20 cellular contexts compared by ENCODE assay signal in the genomic region with DNA sequence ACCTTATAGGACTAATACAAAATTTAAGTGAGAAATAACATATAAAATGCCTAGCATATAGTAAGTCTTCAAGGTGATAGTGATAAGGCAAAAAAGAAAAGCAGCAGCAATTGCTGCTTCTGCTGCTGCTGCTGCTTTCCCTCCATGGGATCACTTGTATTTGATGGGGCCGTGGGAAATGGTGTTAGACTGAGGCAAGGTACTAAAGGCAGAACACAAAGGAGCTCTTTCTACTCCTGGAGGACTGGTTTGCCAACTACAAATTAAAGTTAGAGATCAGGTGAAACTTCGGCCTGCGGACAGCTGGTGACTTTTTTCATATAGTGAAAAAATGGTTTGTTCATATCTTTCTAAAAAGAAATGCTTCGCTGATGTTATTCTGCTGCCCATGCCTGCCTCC.
"Had no signal": no experiment of that assay in that cellular context is flagged by ENCODE, and none has a peak within 500 bp of the region (broad histone marks: within the 10 kb centered on the region; RNA-seq: fewer than 3 reads in every experiment).

No MANE protein-coding gene starts in this region.

- H3K4me2 ChIP-seq: smooth muscle cell had no signal

- H3K9me3 ChIP-seq: gastroesophageal sphincter, heart left ventricle, sigmoid colon, thyroid gland had no signal

- H3K4me1 Mint-ChIP-seq: activated naive CD8-positive, alpha-beta T cell treated with anti-CD3 and anti-CD28 coated beads for 36 hours had no signal

- H3K27me3 Mint-ChIP-seq: activated CD4-positive, alpha-beta memory T cell treated with anti-CD3 and anti-CD28 coated beads for 36 hours; activated naive CD8-positive, alpha-beta T cell treated with anti-CD3 and anti-CD28 coated beads for 36 hours had no signal

- H3K9me3 Mint-ChIP-seq: activated CD4-positive, alpha-beta memory T cell treated with anti-CD3 and anti-CD28 coated beads for 36 hours had no signal

- H3K4me3 ChIP-seq: gastroesophageal sphincter, heart left ventricle, sigmoid colon, smooth muscle cell, thyroid gland had no signal

- H3K27ac Mint-ChIP-seq: activated CD4-positive, alpha-beta memory T cell treated with anti-CD3 and anti-CD28 coated beads for 36 hours; activated naive CD8-positive, alpha-beta T cell treated with anti-CD3 and anti-CD28 coated beads for 36 hours had no signal

- H3K27ac ChIP-seq: gastroesophageal sphincter, sigmoid colon had no signal

- H3K27me3 ChIP-seq: gastroesophageal sphincter, heart left ventricle, sigmoid colon, thyroid gland had no signal

- H3K4me3 Mint-ChIP-seq: activated CD4-positive, alpha-beta memory T cell treated with anti-CD3 and anti-CD28 coated beads for 36 hours; activated naive CD8-positive, alpha-beta T cell treated with anti-CD3 and anti-CD28 coated beads for 36 hours; endodermal cell; naive thymus-derived CD8-positive, alpha-beta T cell had no signal

- DNase-seq: activated CD4-positive, alpha-beta memory T cell treated with anti-CD3 and anti-CD28 coated beads for 36 hours; activated CD4-positive, alpha-beta T cell treated with anti-CD3 and anti-CD28 coated beads for 48 hours; activated naive CD4-positive, alpha-beta T cell treated with Interleukin-2 at 50 U/mL for 16 hours; activated naive CD8-positive, alpha-beta T cell treated with anti-CD3 and anti-CD28 coated beads for 36 hours; activated T-cell treated with anti-CD3 and anti-CD28 coated beads, Interleukin-2, amount 50 U/mL, for 48 hours; cortex of kidney; endodermal cell; heart left ventricle; left colon; mesendoderm; naive thymus-derived CD8-positive, alpha-beta T cell; sigmoid colon; stimulated activated CD4-positive, alpha-beta T cell treated with anti-CD3 and anti-CD28 coated beads, Interleukin-2, amount 100 ng/mL, for 48 hours; stimulated activated CD8-positive, alpha-beta memory T cell treated with anti-CD3 and anti-CD28 coated beads, Interleukin-4, amount 100 ng/mL, for 48 hours; stimulated activated naive CD4-positive, alpha-beta T cell treated with Interleukin-2 at 50 U/mL for 16 hours; T-helper 1 cell; T-helper 9 cell; thyroid gland had no signal

- ATAC-seq: gastroesophageal sphincter; heart left ventricle; left colon; naive thymus-derived CD8-positive, alpha-beta T cell had no signal
